In genomic region chr12:46370792-46371717, GRCh38 we compare ENCODE assay signal across 1 cellular context.
TF ChIP-seq lines count a peak whose summit lies in the region.

No MANE protein-coding gene starts in this region.

TF ChIP-seq in GM12878, 131 proteins besides CTCF, POLR2A, EP300 and RAD21 (continued from another document and continues in another):
- TF ChIP-seq, protein P1, sequence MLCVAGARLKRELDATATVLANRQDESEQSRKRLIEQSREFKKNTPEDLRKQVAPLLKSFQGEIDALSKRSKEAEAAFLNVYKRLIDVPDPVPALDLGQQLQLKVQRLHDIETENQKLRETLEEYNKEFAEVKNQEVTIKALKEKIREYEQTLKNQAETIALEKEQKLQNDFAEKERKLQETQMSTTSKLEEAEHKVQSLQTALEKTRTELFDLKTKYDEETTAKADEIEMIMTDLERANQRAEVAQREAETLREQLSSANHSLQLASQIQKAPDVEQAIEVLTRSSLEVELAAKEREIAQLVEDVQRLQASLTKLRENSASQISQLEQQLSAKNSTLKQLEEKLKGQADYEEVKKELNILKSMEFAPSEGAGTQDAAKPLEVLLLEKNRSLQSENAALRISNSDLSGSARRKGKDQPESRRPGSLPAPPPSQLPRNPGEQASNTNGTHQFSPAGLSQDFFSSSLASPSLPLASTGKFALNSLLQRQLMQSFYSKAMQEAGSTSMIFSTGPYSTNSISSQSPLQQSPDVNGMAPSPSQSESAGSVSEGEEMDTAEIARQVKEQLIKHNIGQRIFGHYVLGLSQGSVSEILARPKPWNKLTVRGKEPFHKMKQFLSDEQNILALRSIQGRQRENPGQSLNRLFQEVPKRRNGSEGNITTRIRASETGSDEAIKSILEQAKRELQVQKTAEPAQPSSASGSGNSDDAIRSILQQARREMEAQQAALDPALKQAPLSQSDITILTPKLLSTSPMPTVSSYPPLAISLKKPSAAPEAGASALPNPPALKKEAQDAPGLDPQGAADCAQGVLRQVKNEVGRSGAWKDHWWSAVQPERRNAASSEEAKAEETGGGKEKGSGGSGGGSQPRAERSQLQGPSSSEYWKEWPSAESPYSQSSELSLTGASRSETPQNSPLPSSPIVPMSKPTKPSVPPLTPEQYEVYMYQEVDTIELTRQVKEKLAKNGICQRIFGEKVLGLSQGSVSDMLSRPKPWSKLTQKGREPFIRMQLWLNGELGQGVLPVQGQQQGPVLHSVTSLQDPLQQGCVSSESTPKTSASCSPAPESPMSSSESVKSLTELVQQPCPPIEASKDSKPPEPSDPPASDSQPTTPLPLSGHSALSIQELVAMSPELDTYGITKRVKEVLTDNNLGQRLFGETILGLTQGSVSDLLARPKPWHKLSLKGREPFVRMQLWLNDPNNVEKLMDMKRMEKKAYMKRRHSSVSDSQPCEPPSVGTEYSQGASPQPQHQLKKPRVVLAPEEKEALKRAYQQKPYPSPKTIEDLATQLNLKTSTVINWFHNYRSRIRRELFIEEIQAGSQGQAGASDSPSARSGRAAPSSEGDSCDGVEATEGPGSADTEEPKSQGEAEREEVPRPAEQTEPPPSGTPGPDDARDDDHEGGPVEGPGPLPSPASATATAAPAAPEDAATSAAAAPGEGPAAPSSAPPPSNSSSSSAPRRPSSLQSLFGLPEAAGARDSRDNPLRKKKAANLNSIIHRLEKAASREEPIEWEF (IDR thresholded peaks at IDR 0.05; ENCODE audit: insufficient replicate concordance, low read depth, low read length), result no peak
- TF ChIP-seq TBL1XR1 (IDR thresholded peaks at IDR 0.05; ENCODE audit: low read depth, low read length) (no peak), KAT2A (conservative IDR thresholded peaks at IDR 0.05; ENCODE audit: control insufficient read depth, low read depth, low read length) (no peak), ETV6 (conservative IDR thresholded peaks at IDR 0.05 in 1 of 2, IDR thresholded peaks at IDR 0.05 in 1 of 2; ENCODE audit: borderline replicate concordance in 1 of 2, low read depth in 1 of 2) (no peak), PAX5 (IDR thresholded peaks at IDR 0.05; ENCODE audit: borderline replicate concordance, low read depth, low read length) (peak; percentile 64; the same call in 1 of the 2 replicates), BCLAF1 (IDR thresholded peaks at IDR 0.05) (no peak), SIX5 (IDR thresholded peaks at IDR 0.05; ENCODE audit: low read depth, low read length, severe bottlenecking) (no peak), FOXM1 (IDR thresholded peaks at IDR 0.05; ENCODE audit: low read depth, low read length) (0 out of 2 replicates have a peak, but pooled peaks have one; percentile 10), NR2F1 (conservative IDR thresholded peaks at IDR 0.05) (peak; percentile 55), POLR2AphosphoS5 (IDR thresholded peaks at IDR 0.05; ENCODE audit: low read length) (peak; percentile 74), CEBPB (IDR thresholded peaks at IDR 0.05; ENCODE audit: borderline replicate concordance in 1 of 2, low read depth in 2 of 2, low read length in 2 of 2) (no peak), BMI1 (IDR thresholded peaks at IDR 0.05; ENCODE audit: borderline replicate concordance) (no peak), BACH1 (IDR thresholded peaks at IDR 0.05; ENCODE audit: borderline replicate concordance) (peak; percentile 96), PRDM15 (CRISPR knock-in tag; IDR thresholded peaks at IDR 0.05) (peak; percentile 82), NFXL1 (IDR thresholded peaks at IDR 0.05; ENCODE audit: borderline replicate concordance) (no peak), ZBED1 (IDR thresholded peaks at IDR 0.05; ENCODE audit: borderline replicate concordance) (peak; percentile 64; the same call in 1 of the 2 replicates), ZBTB4 (CRISPR knock-in tag; IDR thresholded peaks at IDR 0.05) (0 out of 2 replicates have a peak, but pooled peaks have one; percentile 71), HDGF (IDR thresholded peaks at IDR 0.05) (no peak), ZNF622 (IDR thresholded peaks at IDR 0.05) (no peak), JUNB (IDR thresholded peaks at IDR 0.05) (no peak), POLR2AphosphoS2 (IDR thresholded peaks at IDR 0.05; ENCODE audit: low read depth, low read length) (no peak; the same call in 1 of the 2 replicates), FOS (IDR thresholded peaks at IDR 0.05; ENCODE audit: borderline replicate concordance, extremely low read depth, insufficient read length) (no peak), POU2F2 (IDR thresholded peaks at IDR 0.05; ENCODE audit: borderline replicate concordance, low read depth, low read length) (peak; percentile 51; the same call in 1 of the 3 replicates), RB1 (IDR thresholded peaks at IDR 0.05; ENCODE audit: borderline replicate concordance) (peak; percentile 52; the same call in 1 of the 2 replicates), EGR1 (IDR thresholded peaks at IDR 0.05; ENCODE audit: borderline replicate concordance in 1 of 2, low read depth in 2 of 2, low read length in 2 of 2) (peak in 1 of 2 experiments; percentile 35; a peak in 1 of 3 replicates), NFYA (IDR thresholded peaks at IDR 0.05; ENCODE audit: borderline replicate concordance, low read depth, low read length) (no peak), MYC (IDR thresholded peaks at IDR 0.05; ENCODE audit: insufficient read depth, insufficient read length, insufficient replicate concordance, low read length, severe bottlenecking) (no peak), ZNF217 (IDR thresholded peaks at IDR 0.05) (no peak), YBX1 (IDR thresholded peaks at IDR 0.05) (no peak), SMAD1 (IDR thresholded peaks at IDR 0.05; ENCODE audit: low read depth, partially characterized antibody) (no peak), NKRF (conservative IDR thresholded peaks at IDR 0.05) (peak; percentile 88), SPI1 (IDR thresholded peaks at IDR 0.05; ENCODE audit: borderline replicate concordance, insufficient read depth, low read depth, low read length) (no peak)
- TF ChIP-seq, protein P2, sequence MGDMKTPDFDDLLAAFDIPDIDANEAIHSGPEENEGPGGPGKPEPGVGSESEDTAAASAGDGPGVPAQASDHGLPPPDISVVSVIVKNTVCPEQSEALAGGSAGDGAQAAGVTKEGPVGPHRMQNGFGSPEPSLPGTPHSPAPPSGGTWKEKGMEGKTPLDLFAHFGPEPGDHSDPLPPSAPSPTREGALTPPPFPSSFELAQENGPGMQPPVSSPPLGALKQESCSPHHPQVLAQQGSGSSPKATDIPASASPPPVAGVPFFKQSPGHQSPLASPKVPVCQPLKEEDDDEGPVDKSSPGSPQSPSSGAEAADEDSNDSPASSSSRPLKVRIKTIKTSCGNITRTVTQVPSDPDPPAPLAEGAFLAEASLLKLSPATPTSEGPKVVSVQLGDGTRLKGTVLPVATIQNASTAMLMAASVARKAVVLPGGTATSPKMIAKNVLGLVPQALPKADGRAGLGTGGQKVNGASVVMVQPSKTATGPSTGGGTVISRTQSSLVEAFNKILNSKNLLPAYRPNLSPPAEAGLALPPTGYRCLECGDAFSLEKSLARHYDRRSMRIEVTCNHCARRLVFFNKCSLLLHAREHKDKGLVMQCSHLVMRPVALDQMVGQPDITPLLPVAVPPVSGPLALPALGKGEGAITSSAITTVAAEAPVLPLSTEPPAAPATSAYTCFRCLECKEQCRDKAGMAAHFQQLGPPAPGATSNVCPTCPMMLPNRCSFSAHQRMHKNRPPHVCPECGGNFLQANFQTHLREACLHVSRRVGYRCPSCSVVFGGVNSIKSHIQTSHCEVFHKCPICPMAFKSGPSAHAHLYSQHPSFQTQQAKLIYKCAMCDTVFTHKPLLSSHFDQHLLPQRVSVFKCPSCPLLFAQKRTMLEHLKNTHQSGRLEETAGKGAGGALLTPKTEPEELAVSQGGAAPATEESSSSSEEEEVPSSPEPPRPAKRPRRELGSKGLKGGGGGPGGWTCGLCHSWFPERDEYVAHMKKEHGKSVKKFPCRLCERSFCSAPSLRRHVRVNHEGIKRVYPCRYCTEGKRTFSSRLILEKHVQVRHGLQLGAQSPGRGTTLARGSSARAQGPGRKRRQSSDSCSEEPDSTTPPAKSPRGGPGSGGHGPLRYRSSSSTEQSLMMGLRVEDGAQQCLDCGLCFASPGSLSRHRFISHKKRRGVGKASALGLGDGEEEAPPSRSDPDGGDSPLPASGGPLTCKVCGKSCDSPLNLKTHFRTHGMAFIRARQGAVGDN (IDR thresholded peaks at IDR 0.05), result peak; percentile 46; the same call in 1 of the 2 replicates
- TF ChIP-seq, protein P3, sequence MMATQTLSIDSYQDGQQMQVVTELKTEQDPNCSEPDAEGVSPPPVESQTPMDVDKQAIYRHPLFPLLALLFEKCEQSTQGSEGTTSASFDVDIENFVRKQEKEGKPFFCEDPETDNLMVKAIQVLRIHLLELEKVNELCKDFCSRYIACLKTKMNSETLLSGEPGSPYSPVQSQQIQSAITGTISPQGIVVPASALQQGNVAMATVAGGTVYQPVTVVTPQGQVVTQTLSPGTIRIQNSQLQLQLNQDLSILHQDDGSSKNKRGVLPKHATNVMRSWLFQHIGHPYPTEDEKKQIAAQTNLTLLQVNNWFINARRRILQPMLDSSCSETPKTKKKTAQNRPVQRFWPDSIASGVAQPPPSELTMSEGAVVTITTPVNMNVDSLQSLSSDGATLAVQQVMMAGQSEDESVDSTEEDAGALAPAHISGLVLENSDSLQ (IDR thresholded peaks at IDR 0.05), result no peak
